ENCODE assay signal across 10 cellular contexts in the genomic region with DNA sequence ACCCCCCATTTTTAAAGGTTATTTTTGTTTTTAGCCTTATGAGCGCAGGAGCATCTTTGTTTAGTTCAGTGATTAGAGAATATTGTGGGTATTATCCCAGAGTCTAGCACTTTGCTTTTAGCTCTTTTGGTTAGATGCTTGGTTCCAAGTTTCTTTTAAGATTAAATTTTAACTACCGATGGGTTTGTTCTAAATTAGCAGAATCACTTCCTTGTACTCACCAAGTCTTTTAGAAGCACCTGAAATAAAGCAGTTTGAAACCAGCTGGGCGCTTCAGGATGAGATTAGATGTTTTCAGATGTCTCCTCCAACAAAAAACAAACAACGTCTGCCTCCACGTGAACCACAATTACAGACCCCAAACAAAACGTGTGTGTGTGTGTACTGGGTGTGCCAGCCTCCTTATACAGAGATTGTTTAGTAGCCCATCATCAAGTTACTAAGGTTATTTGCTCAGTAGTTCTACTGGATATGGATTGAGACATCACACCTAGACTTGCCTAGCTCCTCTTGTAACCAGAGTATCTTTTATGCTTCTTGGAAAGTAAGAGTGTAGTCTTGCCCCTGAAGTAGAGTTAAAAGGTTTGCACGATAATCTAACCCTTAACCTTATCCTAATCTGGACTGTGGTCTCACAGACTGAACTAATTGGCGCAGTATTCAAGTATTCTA. TPM values are rescaled to one million over a fixed set of nuclear protein-coding genes. Genes with fewer than 3 reads are reported as not detected.
DNase-seq lines count a peak whose midpoint lies in the region; ATAC-seq, FAIRE-seq and TF ChIP-seq lines count a peak whose summit lies in the region.
"Had no signal": no experiment of that assay in that cellular context is flagged by ENCODE, and none has a peak within 500 bp of the region (broad histone marks: within the 10 kb centered on the region; RNA-seq: fewer than 3 reads in every experiment).

No MANE protein-coding gene starts in this region.

- TF ChIP-seq POLR2A in stomach (IDR thresholded peaks at IDR 0.05) = no peak

- intact Hi-C loops in stomach (cut with DNase I; ENCODE audit: low total_unique reads) = no loop called here

- no peak for DNase-seq in T-helper 2 cell treated with Interferon-gamma antibody and Interleukin-4, amounts not matched to agents 5 μg/mL and 100 μg/mL, for 36 hours (ENCODE audit: low spot score)
- DNase-seq in T-helper 2 cell (no peak), SJSA1 (ENCODE audit: low read depth in 1 of 2, low spot score in 2 of 2) (no peak), germinal center (ENCODE audit: low spot score) (peak; percentile 16), stomach (no peak), urothelium cell line (ENCODE audit: low spot score) (no peak)
- DNase-seq: naive B cell, NCI-H345 had no signal

- ATAC-seq in GM19455 (IDR thresholded peaks at IDR 0.05; ENCODE audit: unreplicated experiment) (no peak), GM19035 (IDR thresholded peaks at IDR 0.05; ENCODE audit: unreplicated experiment) (no peak)

- H3K27ac Mint-ChIP-seq in T-helper 2 cell treated with Interferon-gamma antibody and Interleukin-4, amounts not matched to agents 5 μg/mL and 100 μg/mL, for 36 hours = no peak overlapping the region

- H3K27me3 ChIP-seq in SJSA1 (replicated peaks) (no peaks in the 10 kb centered on the region), stomach (no peaks in the 10 kb centered on the region)

- H3K9me3 Mint-ChIP-seq in T-helper 2 cell treated with Interferon-gamma antibody and Interleukin-4, amounts not matched to agents 5 μg/mL and 100 μg/mL, for 36 hours = no peaks in the 10 kb centered on the region
- H3K9me3 Mint-ChIP-seq: naive B cell had no signal

- H3K36me3 ChIP-seq in SJSA1 = peaks cover 35% of the 10 kb centered on the region
- peaks cover 0 to 11% (median 5%) of the 10 kb centered on the region in 4 donors for H3K36me3 ChIP-seq in stomach

- peaks cover 13% of the 10 kb centered on the region for H3K27me3 Mint-ChIP-seq in T-helper 2 cell treated with Interferon-gamma antibody and Interleukin-4, amounts not matched to agents 5 μg/mL and 100 μg/mL, for 36 hours (ENCODE audit: low read depth)

- peak overlapping the region; percentile 94 for H3K4me3 Mint-ChIP-seq in T-helper 2 cell treated with Interferon-gamma antibody and Interleukin-4, amounts not matched to agents 5 μg/mL and 100 μg/mL, for 36 hours

- TF ChIP-seq EP300 in stomach (IDR thresholded peaks at IDR 0.05) = no peak

- H3K36me3 Mint-ChIP-seq in T-helper 2 cell treated with Interferon-gamma antibody and Interleukin-4, amounts not matched to agents 5 μg/mL and 100 μg/mL, for 36 hours (ENCODE audit: low read depth) = peaks cover 7% of the 10 kb centered on the region
- H3K36me3 Mint-ChIP-seq: naive B cell had no signal

- H3K4me1 ChIP-seq in SJSA1 (replicated peaks) (peaks cover 29% of the 10 kb centered on the region), stomach (peaks cover 20 to 77% (median 54%) of the 10 kb centered on the region in 4 donors)

- H3K9me3 ChIP-seq in SJSA1 (replicated peaks) (no peaks in the 10 kb centered on the region), stomach (no peaks in the 10 kb centered on the region)

- FAIRE-seq in urothelium cell line (lab: Jason Lieb, UNC) = no peak

- H3K4me3 ChIP-seq in SJSA1 (peak overlapping the region; percentile 87), stomach (peak overlapping the region; percentile 70 to 98 (median 92))

- peaks cover 28% of the 10 kb centered on the region for H3K4me1 Mint-ChIP-seq in T-helper 2 cell treated with Interferon-gamma antibody and Interleukin-4, amounts not matched to agents 5 μg/mL and 100 μg/mL, for 36 hours (ENCODE audit: low read depth)

- WGBS in stomach, 5 donors = 22 to 35% (median 28%) methylated on average over 8 of the region's 8 CpGs

- TF ChIP-seq CTCF in stomach (IDR thresholded peaks at IDR 0.05) = no peak

- H3K27ac ChIP-seq in SJSA1 (no peak overlapping the region), stomach (peak overlapping the region; percentile 88 to 100 (median 99))

RNA-seq across cellular contexts. Expression of a gene that starts 2.2 kb away (rescaled TPM):
- total RNA-seq in SJSA1 (2014; rRNA removed; shearing (Covaris generic)) = 480 and 557 TPM in 2 replicates
- total RNA-seq in stomach = 1,000 to 10,000 TPM in 1 of 5 donors, 100 to 1,000 TPM in 4; 334 to 1,254 (median 555) TPM
- polyA plus RNA-seq in stomach = 100 to 1,000 TPM; 464 to 624 (median 598) TPM

RNA-seq across cellular contexts. Expression of a gene that starts 40.9 kb away (rescaled TPM):
- total RNA-seq in SJSA1 (2014; rRNA removed; shearing (Covaris generic)) = 8.0 and 9.4 TPM in 2 replicates
- 1 to 10 TPM in 3 of 5 donors, not detected in 2; 1.7 to 7.1 (median 3.2) TPM for total RNA-seq in stomach
- polyA plus RNA-seq in stomach = 1 to 10 TPM in 1 of 3 donors, under 1 TPM in 1, not detected in 1; 0.70 to 1.2 TPM
